In the genomic region with DNA sequence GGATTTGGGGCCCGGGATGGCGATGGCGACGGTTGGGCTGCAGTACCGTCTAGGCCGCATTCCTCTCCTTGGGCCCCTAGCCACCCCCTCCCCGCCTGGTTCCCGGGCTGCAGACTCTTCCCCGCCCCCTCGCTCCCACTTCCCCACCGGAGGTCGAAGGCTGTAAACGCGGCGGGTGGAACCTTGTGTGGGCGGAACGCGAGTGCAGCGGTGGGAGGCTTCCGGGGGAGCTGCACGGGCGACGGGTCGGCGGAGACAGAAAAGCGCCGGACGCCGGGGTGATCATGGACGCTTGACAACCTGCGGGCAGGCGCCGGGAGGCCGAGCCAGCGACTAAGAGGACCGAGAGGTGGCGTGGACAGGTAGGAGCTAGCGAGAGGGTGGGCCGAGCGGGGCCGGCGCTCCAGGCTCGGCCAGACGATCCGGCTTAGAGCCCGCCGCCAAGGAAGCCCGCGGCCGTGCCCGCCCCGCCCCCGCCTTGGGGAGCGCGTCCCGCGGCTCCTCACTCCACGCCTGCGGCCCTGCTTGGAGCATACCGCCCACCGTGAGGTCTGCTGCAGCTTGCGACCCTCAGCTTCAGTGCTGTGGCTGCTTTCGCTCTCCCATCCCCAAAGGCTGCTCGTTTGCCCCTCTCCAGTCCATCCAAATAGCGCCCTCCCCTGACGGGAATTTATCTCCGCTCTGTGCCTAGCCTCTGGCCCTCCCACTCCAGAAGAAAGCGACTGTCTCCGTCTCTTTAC, we compare ENCODE assay signal across 8 cellular contexts. TPM values are rescaled to one million over a fixed set of nuclear protein-coding genes. Genes with fewer than 3 reads are reported as not detected.
DNase-seq lines count a peak whose midpoint lies in the region; ATAC-seq and TF ChIP-seq lines count a peak whose summit lies in the region.

Gene COPS7B (plus strand): TSS at position 269 of the 740 bp plus-strand sequence. CDS start 2,126 bp downstream, outside the sequence.

- H3K4me2 ChIP-seq in fibroblast of lung (ENCODE audit: extremely low read depth, insufficient read depth, low read length): peak within 1 kb of the TSS; percentile 97

- peak within 1 kb of the TSS; percentile 88 for H3K27ac Mint-ChIP-seq in activated T-helper 1 cell treated with anti-CD3 and anti-CD28 coated beads, Interleukin-12 subunit alpha, Interleukin-12 subunit beta, Interleukin-2, Interleukin-4 antibody, amounts not matched to agents 30 ng/mL and 10 ng/mL and 1 ng/mL, durations not matched to agents 14 hours and 24 hours and 36 hours
- peak within 1 kb of the TSS; percentile 48 to 95 (median 83) for H3K27ac Mint-ChIP-seq in naive thymus-derived CD4-positive, alpha-beta T cell
- H3K27ac Mint-ChIP-seq in stimulated activated naive B cell treated with anti-CD40 and anti-IgM and Interleukin-4, amounts not matched to agents 10 μg/mL and 1 μg/mL and 100 μg/mL, for 72 hours: peak within 1 kb of the TSS; percentile 96

- H3K27ac ChIP-seq in KOPT-K1 (ENCODE audit: low read depth, low read length, poor library complexity, severe bottlenecking) (peak within 1 kb of the TSS; percentile 71), fibroblast of lung (ENCODE audit: insufficient read depth, low read length) (peak within 1 kb of the TSS; percentile 59)
- H3K27ac ChIP-seq in naive thymus-derived CD4-positive, alpha-beta T cell (ENCODE audit: low read depth, low read length): peak within 1 kb of the TSS; percentile 82

- intact Hi-C loops in activated T-helper 1 cell treated with anti-CD3 and anti-CD28 coated beads, Interleukin-12 subunit alpha, Interleukin-12 subunit beta, Interleukin-2, Interleukin-4 antibody, amounts not matched to agents 30 ng/mL and 10 ng/mL and 1 ng/mL, durations not matched to agents 14 hours and 24 hours and 36 hours (cut with micrococcal nuclease): loop anchor here (1.0 to 5.0 kb wide), 2 partner anchors 174 to 766 kb away; partner anchors contain the start of genes EIF4E2 and TIGD1
- intact Hi-C loops in naive thymus-derived CD4-positive, alpha-beta T cell (cut with micrococcal nuclease): loop anchor here (1.0 to 10.0 kb wide), 4 partner anchors 79 to 764 kb away; partner anchors contain the start of genes EIF4E2 (in 1 of the 2) and TIGD1 (in 1 of the 2)

- H3K27me3 ChIP-seq in fibroblast of lung (ENCODE audit: control insufficient read depth, insufficient read depth, low read length): no peaks in the 10 kb centered on the region
- H3K27me3 ChIP-seq in naive thymus-derived CD4-positive, alpha-beta T cell (ENCODE audit: control insufficient read depth in 2 of 2, insufficient read depth in 2 of 2, low read length in 2 of 2): no peaks in the 10 kb centered on the region

- peaks cover 14% of the 10 kb centered on the region for H3K36me3 Mint-ChIP-seq in activated T-helper 1 cell treated with anti-CD3 and anti-CD28 coated beads, Interleukin-12 subunit alpha, Interleukin-12 subunit beta, Interleukin-2, Interleukin-4 antibody, amounts not matched to agents 30 ng/mL and 10 ng/mL and 1 ng/mL, durations not matched to agents 14 hours and 24 hours and 36 hours (ENCODE audit: low read depth)
- peaks cover 4 to 22% (median 5%) of the 10 kb centered on the region in 5 donors for H3K36me3 Mint-ChIP-seq in naive thymus-derived CD4-positive, alpha-beta T cell
- peaks cover 5 to 12% of the 10 kb centered on the region in 2 donors for H3K36me3 Mint-ChIP-seq in stimulated activated naive B cell treated with anti-CD40 and anti-IgM and Interleukin-4, amounts not matched to agents 10 μg/mL and 1 μg/mL and 100 μg/mL, for 72 hours

- H3K9me3 Mint-ChIP-seq in activated T-helper 1 cell treated with anti-CD3 and anti-CD28 coated beads, Interleukin-12 subunit alpha, Interleukin-12 subunit beta, Interleukin-2, Interleukin-4 antibody, amounts not matched to agents 30 ng/mL and 10 ng/mL and 1 ng/mL, durations not matched to agents 14 hours and 24 hours and 36 hours: no peaks in the 10 kb centered on the region
- H3K9me3 Mint-ChIP-seq in naive thymus-derived CD4-positive, alpha-beta T cell: no peaks in the 10 kb centered on the region
- no peaks in the 10 kb centered on the region for H3K9me3 Mint-ChIP-seq in stimulated activated naive B cell treated with anti-CD40 and anti-IgM and Interleukin-4, amounts not matched to agents 10 μg/mL and 1 μg/mL and 100 μg/mL, for 72 hours

- H3K9me3 ChIP-seq in KOPT-K1 (ENCODE audit: insufficient read depth, low read length, poor library complexity, severe bottlenecking): no peaks in the 10 kb centered on the region
- no peaks in the 10 kb centered on the region for H3K9me3 ChIP-seq in fibroblast of lung (ENCODE audit: control insufficient read depth, insufficient read depth, low read depth, low read length)
- H3K9me3 ChIP-seq in naive thymus-derived CD4-positive, alpha-beta T cell (ENCODE audit: control insufficient read depth in 2 of 3, low read length in 3 of 3): no peaks in the 10 kb centered on the region

- H3K4me1 Mint-ChIP-seq in activated T-helper 1 cell treated with anti-CD3 and anti-CD28 coated beads, Interleukin-12 subunit alpha, Interleukin-12 subunit beta, Interleukin-2, Interleukin-4 antibody, amounts not matched to agents 30 ng/mL and 10 ng/mL and 1 ng/mL, durations not matched to agents 14 hours and 24 hours and 36 hours (ENCODE audit: low read depth): peaks cover 50% of the 10 kb centered on the region
- peaks cover 50 to 93% (median 85%) of the 10 kb centered on the region in 7 donors for H3K4me1 Mint-ChIP-seq in naive thymus-derived CD4-positive, alpha-beta T cell
- peaks cover 41 to 73% of the 10 kb centered on the region in 2 donors for H3K4me1 Mint-ChIP-seq in stimulated activated naive B cell treated with anti-CD40 and anti-IgM and Interleukin-4, amounts not matched to agents 10 μg/mL and 1 μg/mL and 100 μg/mL, for 72 hours

- no peaks in the 10 kb centered on the region for H3K4me1 ChIP-seq in fibroblast of lung (ENCODE audit: control insufficient read depth, extremely low read depth, insufficient read depth, low read length)
- peaks cover 24 to 31% of the 10 kb centered on the region in 2 donors for H3K4me1 ChIP-seq in naive thymus-derived CD4-positive, alpha-beta T cell (ENCODE audit: control insufficient read depth in 2 of 2, insufficient read depth in 2 of 2, low read length in 2 of 2)

- ATAC-seq in GM21619 (IDR thresholded peaks at IDR 0.05; ENCODE audit: unreplicated experiment): peak; percentile 59
- peak; percentile 77 for ATAC-seq in naive thymus-derived CD4-positive, alpha-beta T cell
- peak; percentile 62 to 70 for ATAC-seq in stimulated activated naive B cell treated with anti-CD40 and anti-IgM and Interleukin-4, amounts not matched to agents 10 μg/mL and 1 μg/mL and 100 μg/mL, for 72 hours (replicated peaks)

- CTCF ChIA-PET in naive thymus-derived CD4-positive, alpha-beta T cell (lab: Charles Lee): no interaction called here

- H4K20me1 ChIP-seq in fibroblast of lung (ENCODE audit: control insufficient read depth, extremely low read depth, insufficient read depth, low read length): no peaks in the 10 kb centered on the region

- H3K27me3 Mint-ChIP-seq in activated T-helper 1 cell treated with anti-CD3 and anti-CD28 coated beads, Interleukin-12 subunit alpha, Interleukin-12 subunit beta, Interleukin-2, Interleukin-4 antibody, amounts not matched to agents 30 ng/mL and 10 ng/mL and 1 ng/mL, durations not matched to agents 14 hours and 24 hours and 36 hours (ENCODE audit: insufficient read depth): no peaks in the 10 kb centered on the region
- no peaks in the 10 kb centered on the region for H3K27me3 Mint-ChIP-seq in naive thymus-derived CD4-positive, alpha-beta T cell
- no peaks in the 10 kb centered on the region for H3K27me3 Mint-ChIP-seq in stimulated activated naive B cell treated with anti-CD40 and anti-IgM and Interleukin-4, amounts not matched to agents 10 μg/mL and 1 μg/mL and 100 μg/mL, for 72 hours

- POLR2A ChIA-PET in naive thymus-derived CD4-positive, alpha-beta T cell (lab: Charles Lee): interaction anchor here (0.6 to 0.8 kb wide), 3 partner anchors 10 to 322 kb away, joined by 3 read pairs; partner anchors contain the start of gene NCL

- peak within 1 kb of the TSS; percentile 74 for H3K9ac ChIP-seq in fibroblast of lung (ENCODE audit: insufficient read depth, low read length)

- H3K4me3 ChIP-seq in fibroblast of lung (replicated peaks in 1 of 4; ENCODE audit: control extremely low read depth in 1 of 4, insufficient read depth in 1 of 4, low read depth in 3 of 4, low read length in 4 of 4): peak within 1 kb of the TSS; percentile 69 to 98 (median 88)
- peak within 1 kb of the TSS; percentile 88 for H3K4me3 ChIP-seq in naive thymus-derived CD4-positive, alpha-beta T cell (ENCODE audit: low read length)

- H2AFZ ChIP-seq in fibroblast of lung (ENCODE audit: low read length): peak within 1 kb of the TSS; percentile 97

- H3K79me2 ChIP-seq in fibroblast of lung (ENCODE audit: control insufficient read depth, insufficient read depth, low read length): peaks cover 38% of the 10 kb centered on the region

- H3K4me3 Mint-ChIP-seq in activated T-helper 1 cell treated with anti-CD3 and anti-CD28 coated beads, Interleukin-12 subunit alpha, Interleukin-12 subunit beta, Interleukin-2, Interleukin-4 antibody, amounts not matched to agents 30 ng/mL and 10 ng/mL and 1 ng/mL, durations not matched to agents 14 hours and 24 hours and 36 hours: peak within 1 kb of the TSS; percentile 94
- peak within 1 kb of the TSS; percentile 85 to 95 (median 92) for H3K4me3 Mint-ChIP-seq in naive thymus-derived CD4-positive, alpha-beta T cell
- peak within 1 kb of the TSS; percentile 93 to 97 for H3K4me3 Mint-ChIP-seq in stimulated activated naive B cell treated with anti-CD40 and anti-IgM and Interleukin-4, amounts not matched to agents 10 μg/mL and 1 μg/mL and 100 μg/mL, for 72 hours

- peak; percentile 21 for DNase-seq in DMS153 (lab: John Stamatoyannopoulos, UW)
- peak; percentile 77 for DNase-seq in RPMI7951 (ENCODE audit: low read depth)
- DNase-seq in activated T-helper 1 cell treated with anti-CD3 and anti-CD28 coated beads, Interleukin-12 subunit alpha, Interleukin-12 subunit beta, Interleukin-2, Interleukin-4 antibody, amounts not matched to agents 30 ng/mL and 10 ng/mL and 1 ng/mL, durations not matched to agents 14 hours and 24 hours and 36 hours (ENCODE audit: low spot score): peak; percentile 76
- peak; percentile 80 to 82 for DNase-seq in fibroblast of lung (ENCODE audit: low read depth in 2 of 2)
- DNase-seq in naive thymus-derived CD4-positive, alpha-beta T cell: peak; percentile 62 to 87 (median 76)
- peak; percentile 83 for DNase-seq in stimulated activated naive B cell treated with anti-CD40 and anti-IgM and Interleukin-4, amounts not matched to agents 10 μg/mL and 1 μg/mL and 100 μg/mL, for 72 hours

- peaks cover 33% of the 10 kb centered on the region for H3K36me3 ChIP-seq in KOPT-K1 (ENCODE audit: insufficient read depth, low read length)
- peaks cover 7% of the 10 kb centered on the region for H3K36me3 ChIP-seq in fibroblast of lung (ENCODE audit: control insufficient read depth, insufficient read depth, low read length)
- H3K36me3 ChIP-seq in naive thymus-derived CD4-positive, alpha-beta T cell (ENCODE audit: control insufficient read depth in 2 of 3, insufficient read depth in 3 of 3, low read length in 3 of 3): peaks cover under 1 to 27% (median 4%) of the 10 kb centered on the region in 3 experiments

- TF ChIP-seq CTCF in fibroblast of lung (conservative IDR thresholded peaks at IDR 0.05 in 1 of 2, IDR thresholded peaks at IDR 0.05 in 1 of 2; ENCODE audit: low read depth in 1 of 2, low read length in 2 of 2): peak; percentile 45 to 57

RNA-seq across cellular contexts. Expression of gene COPS7B, which starts in this region (rescaled TPM):
- total RNA-seq in RPMI7951 (2014; rRNA removed; shearing (Covaris generic)): 21.8 and 22.8 TPM in 2 replicates
- 61.1 and 62.9 TPM in 2 replicates for total RNA-seq in activated T-helper 1 cell treated with anti-CD3 and anti-CD28 coated beads, Interleukin-12 subunit alpha, Interleukin-12 subunit beta, Interleukin-2, Interleukin-4 antibody, amounts not matched to agents 30 ng/mL and 10 ng/mL and 1 ng/mL, durations not matched to agents 14 hours and 24 hours and 36 hours
- 12.1 and 17.7 TPM in 2 replicates for total RNA-seq in fibroblast of lung
- polyA plus RNA-seq in fibroblast of lung: 39.5 and 44.8 TPM in 2 replicates
- polyA plus RNA-seq in fibroblast of lung (2012): 22.1 and 27.2 TPM in 2 replicates
- polyA minus RNA-seq in fibroblast of lung (ENCODE audit: low replicate concordance): 32.0 and 36.9 TPM in 2 replicates
- total RNA-seq in naive thymus-derived CD4-positive, alpha-beta T cell: 10 to 100 TPM; 33.4 to 60.6 (median 50.6) TPM
- 10 to 100 TPM; 38.8 to 42.9 TPM for polyA plus RNA-seq in naive thymus-derived CD4-positive, alpha-beta T cell

Comparison
In these comparisons a context has a peak if more than half of its experiments do, and no peak if none do; other contexts are left out.
1. Peak in every context shown above with its lines: DNase-seq, ATAC-seq, H3K4me3 ChIP-seq and H3K27ac ChIP-seq.
2. DNase-seq: peak in every context shown above with its lines; median percentile 83 in stimulated activated naive B cell treated with anti-CD40 and anti-IgM and Interleukin-4, amounts not matched to agents 10 μg/mL and 1 μg/mL and 100 μg/mL, for 72 hours; 81 in fibroblast of lung; 77 in RPMI7951; 76 in activated T-helper 1 cell treated with anti-CD3 and anti-CD28 coated beads, Interleukin-12 subunit alpha, Interleukin-12 subunit beta, Interleukin-2, Interleukin-4 antibody, amounts not matched to agents 30 ng/mL and 10 ng/mL and 1 ng/mL, durations not matched to agents 14 hours and 24 hours and 36 hours; 76 in naive thymus-derived CD4-positive, alpha-beta T cell; 21 in DMS153.